26 cellular contexts compared by ENCODE assay signal in the genomic region with DNA sequence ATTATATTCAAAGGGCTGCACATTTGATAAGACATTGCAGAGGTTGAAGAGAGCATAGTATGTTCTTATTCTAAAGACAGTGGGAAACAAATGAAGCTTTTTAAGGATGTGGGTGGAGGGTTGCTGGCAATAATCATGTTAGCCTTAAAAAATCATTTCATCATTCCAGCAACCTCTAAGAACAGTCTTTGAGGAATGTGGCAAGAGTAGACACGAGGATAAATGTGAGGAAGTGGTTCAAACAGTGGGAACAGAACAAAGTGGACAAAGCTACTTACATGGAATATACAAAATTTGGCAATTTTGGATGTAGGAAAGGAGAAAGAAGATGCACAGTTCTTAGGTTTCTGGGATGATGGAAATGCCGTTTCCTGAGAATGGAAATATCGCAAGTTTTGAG.
"Had no signal": no experiment of that assay in that cellular context is flagged by ENCODE, and none has a peak within 500 bp of the region (broad histone marks: within the 10 kb centered on the region; RNA-seq: fewer than 3 reads in every experiment).

No MANE protein-coding gene starts in this region.

- H3K9me3 ChIP-seq: left lung, ovary, right atrium auricular region, right lobe of liver, stomach, testis, thyroid gland, transverse colon, upper lobe of left lung had no signal

- H3K36me3 ChIP-seq: left lung, ovary, right atrium auricular region, right lobe of liver, stomach, thyroid gland, transverse colon, upper lobe of left lung had no signal

- H3K27ac Mint-ChIP-seq: immature natural killer cell; mesothelial cell of epicardium; natural killer cell; nephron progenitor cell; progenitor cell of endocrine pancreas; stimulated activated naive B cell treated with anti-CD40 and anti-IgM and Interleukin-4, amounts not matched to agents 10 μg/mL and 1 μg/mL and 100 μg/mL, for 72 hours had no signal

- H3K4me1 ChIP-seq: right atrium auricular region, right lobe of liver, testis, thyroid gland had no signal

- DNase-seq: hypothalamus; immature natural killer cell; kidney; left colon; left lung; mesendoderm; naive B cell; natural killer cell; nephron progenitor cell; ovary; right lobe of liver; stimulated activated CD4-positive, alpha-beta T cell treated with anti-CD3 and anti-CD28 coated beads, Interleukin-12 subunit alpha, Interleukin-12 subunit beta, amount 100 ng/mL, for 4 hours; stimulated activated CD4-positive, alpha-beta T cell treated with anti-CD3 and anti-CD28 coated beads, Interleukin-15, amount 100 ng/mL, for 24 hours; stimulated activated CD4-positive, alpha-beta T cell treated with anti-CD3 and anti-CD28 coated beads, Interleukin-2, amount 100 ng/mL, for 24 hours; stimulated activated CD4-positive, alpha-beta T cell treated with anti-CD3 and anti-CD28 coated beads, Interleukin-4, amount 100 ng/mL, for 1 hour; stimulated activated naive B cell treated with anti-CD40 and anti-IgM and Interleukin-4, amounts not matched to agents 10 μg/mL and 1 μg/mL and 100 μg/mL, for 72 hours; stimulated activated naive CD8-positive, alpha-beta T cell treated with anti-CD3 and anti-CD28 coated beads, Interleukin-15, Interleukin-2, amounts not matched to agents 100 U/mL and 50 U/mL, for 24 hours; stomach; testis; thyroid gland; transverse colon; upper lobe of left lung had no signal

- H3K4me1 Mint-ChIP-seq: natural killer cell had no signal

- ATAC-seq: left colon; left lung; natural killer cell; right lobe of liver; stimulated activated naive B cell treated with anti-CD40 and anti-IgM and Interleukin-4, amounts not matched to agents 10 μg/mL and 1 μg/mL and 100 μg/mL, for 72 hours; stimulated activated naive CD8-positive, alpha-beta T cell treated with anti-CD3 and anti-CD28 coated beads, Interleukin-15, Interleukin-2, amounts not matched to agents 100 U/mL and 50 U/mL, for 24 hours had no signal

- H3K4me3 ChIP-seq: left lung, lung, ovary, right atrium auricular region, right lobe of liver, stomach, testis, thyroid gland, transverse colon, upper lobe of left lung had no signal

- H3K27ac ChIP-seq: left lung, ovary, right atrium auricular region, right lobe of liver, stomach, testis, thyroid gland, transverse colon, upper lobe of left lung had no signal

- H3K27me3 Mint-ChIP-seq: naive B cell; progenitor cell of endocrine pancreas; stimulated activated naive B cell treated with anti-CD40 and anti-IgM and Interleukin-4, amounts not matched to agents 10 μg/mL and 1 μg/mL and 100 μg/mL, for 72 hours had no signal

- H3K27me3 ChIP-seq: left lung, ovary, right atrium auricular region, right lobe of liver, stomach, testis, thyroid gland, transverse colon, upper lobe of left lung had no signal

- H3K4me3 Mint-ChIP-seq: immature natural killer cell; mesothelial cell of epicardium; naive B cell; natural killer cell; nephron progenitor cell; stimulated activated naive B cell treated with anti-CD40 and anti-IgM and Interleukin-4, amounts not matched to agents 10 μg/mL and 1 μg/mL and 100 μg/mL, for 72 hours had no signal
